ENCODE assay signal across 8 cellular contexts in genomic region chr14:88384653-88385205, GRCh38. TPM values are rescaled to one million over a fixed set of nuclear protein-coding genes. Genes with fewer than 3 reads are reported as not detected.
A peak's percentile ranks its signal among the peaks of the same experiment; 100 is the strongest.
DNase-seq lines count a peak whose midpoint lies in the region; ATAC-seq and TF ChIP-seq lines count a peak whose summit lies in the region.

No MANE protein-coding gene starts in this region.

- H3K9me3 ChIP-seq in OCI-LY1 (ENCODE audit: low read length): no peaks in the 10 kb centered on the region
- H3K9me3 ChIP-seq in effector memory CD4-positive, alpha-beta T cell (ENCODE audit: control insufficient read depth, low read length): no peaks in the 10 kb centered on the region

- TF ChIP-seq CTCF in OCI-LY1 (IDR thresholded peaks at IDR 0.05; ENCODE audit: low read length) (no peak), natural killer cell (IDR thresholded peaks at IDR 0.05) (no peak)

- no peaks in the 10 kb centered on the region for H3K36me3 ChIP-seq in OCI-LY1 (ENCODE audit: insufficient read depth, low read length)
- H3K36me3 ChIP-seq in effector memory CD4-positive, alpha-beta T cell (ENCODE audit: control insufficient read depth, insufficient read depth, low read length): no peaks in the 10 kb centered on the region

- peak overlapping the region; percentile 67 for H3K9ac ChIP-seq in OCI-LY1 (ENCODE audit: low read length)

- H3K4me1 ChIP-seq in OCI-LY1 (ENCODE audit: insufficient read depth, low read length, severe bottlenecking): peaks cover 15% of the 10 kb centered on the region
- H3K4me1 ChIP-seq in effector memory CD4-positive, alpha-beta T cell (ENCODE audit: control insufficient read depth, insufficient read depth, low read length, poor library complexity, severe bottlenecking): no peaks in the 10 kb centered on the region

- no peaks in the 10 kb centered on the region for H3K9me2 ChIP-seq in OCI-LY1 (ENCODE audit: low read depth, low read length)

- no peaks in the 10 kb centered on the region for H4K20me1 ChIP-seq in OCI-LY1 (ENCODE audit: insufficient read depth, low read length)

- H3K9me3 Mint-ChIP-seq in natural killer cell: no peaks in the 10 kb centered on the region

- ATAC-seq in natural killer cell (no peak), HG03045 (IDR thresholded peaks at IDR 0.05; ENCODE audit: unreplicated experiment) (no peak)

- H3K27ac ChIP-seq in OCI-LY1 (ENCODE audit: low read depth, low read length, poor library complexity, severe bottlenecking): no peak overlapping the region
- no peak overlapping the region for H3K27ac ChIP-seq in effector memory CD4-positive, alpha-beta T cell (ENCODE audit: insufficient read depth, low read length, poor library complexity, severe bottlenecking)

- H3K27me3 ChIP-seq in OCI-LY1 (ENCODE audit: insufficient read depth, low read length): no peaks in the 10 kb centered on the region
- H3K27me3 ChIP-seq in effector memory CD4-positive, alpha-beta T cell (replicated peaks; ENCODE audit: control insufficient read depth, insufficient read depth, low read length, poor library complexity, severe bottlenecking): no peaks in the 10 kb centered on the region

- peak overlapping the region; percentile 77 for H3K4me2 ChIP-seq in OCI-LY1 (ENCODE audit: low read length)

- DNase-seq in ELR (ENCODE audit: low read depth): peak; percentile 11
- DNase-seq in effector memory CD4-positive, alpha-beta T cell: no peak
- no peak for DNase-seq in natural killer cell
- no peak for DNase-seq in putamen (ENCODE audit: low spot score)
- DNase-seq in T-helper 9 cell: no peak
- DNase-seq in foreskin melanocyte: no peak

- H3K4me1 Mint-ChIP-seq in natural killer cell: peaks cover 11 to 19% of the 10 kb centered on the region in 2 donors

- H3K4me3 ChIP-seq in OCI-LY1 (ENCODE audit: low read depth, low read length, poor library complexity, severe bottlenecking): peak overlapping the region; percentile 94
- H3K4me3 ChIP-seq in effector memory CD4-positive, alpha-beta T cell (ENCODE audit: insufficient read depth, low read depth, low read length, poor library complexity, severe bottlenecking): peak overlapping the region; percentile 88

- no peaks in the 10 kb centered on the region for H3F3A ChIP-seq in OCI-LY1 (ENCODE audit: insufficient read depth, low read length)

- no peaks in the 10 kb centered on the region for H3K79me2 ChIP-seq in OCI-LY1 (ENCODE audit: insufficient read depth, low read length)

- intact Hi-C loops in natural killer cell (cut with micrococcal nuclease): loop anchor here (10.0 kb wide), 1 partner anchor 440 kb away; no protein-coding TSS in a partner anchor

- peak overlapping the region; percentile 94 for H3K4me3 Mint-ChIP-seq in natural killer cell

- H3K27ac Mint-ChIP-seq in natural killer cell: peak overlapping the region; percentile 80 to 95

- peaks cover under 1 to 2% of the 10 kb centered on the region in 2 donors for H3K27me3 Mint-ChIP-seq in natural killer cell (ENCODE audit: low read depth in 2 of 2)

- peak overlapping the region; percentile 71 for H2AFZ ChIP-seq in OCI-LY1 (ENCODE audit: low read length)

- no peaks in the 10 kb centered on the region for H3K36me3 Mint-ChIP-seq in natural killer cell

RNA-seq across cellular contexts. Expression of gene SPATA7, which starts 0.7 kb away (rescaled TPM):
- 1 to 10 TPM; 2.5 to 3.2 (median 2.8) TPM for total RNA-seq in natural killer cell
